27 cellular contexts compared by ENCODE assay signal in the genomic region with DNA sequence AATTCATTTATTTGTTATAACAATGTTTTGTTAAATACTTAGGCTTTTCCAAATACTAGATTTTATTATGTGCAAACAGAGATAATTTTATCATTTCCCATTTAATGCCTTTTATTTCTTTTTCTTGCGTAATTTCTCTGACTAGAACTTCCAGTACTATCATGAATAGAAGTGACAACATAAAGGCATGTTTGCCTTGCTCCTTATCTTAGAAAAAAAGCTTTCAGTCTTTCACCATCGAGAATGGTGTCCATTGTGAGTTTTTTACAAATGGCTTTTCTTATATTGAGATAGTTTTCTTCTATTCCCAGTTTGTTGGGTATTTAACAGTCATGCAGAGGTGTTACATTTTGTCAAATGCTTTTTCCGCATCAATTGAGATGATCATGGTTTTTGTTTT.
"Had no signal": no experiment of that assay in that cellular context is flagged by ENCODE, and none has a peak within 500 bp of the region (broad histone marks: within the 10 kb centered on the region; RNA-seq: fewer than 3 reads in every experiment).

No MANE protein-coding gene starts in this region.

- DNase-seq: heart left ventricle; hypothalamus; immature natural killer cell; islet precursor cell; left ventricle myocardium superior; lower lobe of right lung; mammary epithelial cell; mesenchymal stem cell; naive thymus-derived CD8-positive, alpha-beta T cell; nucleus accumbens; psoas muscle; stimulated activated CD4-positive, alpha-beta T cell treated with anti-CD3 and anti-CD28 coated beads, Interleukin-12 subunit alpha, Interleukin-12 subunit beta, amount 100 ng/mL, for 4 hours; stimulated activated CD4-positive, alpha-beta T cell treated with anti-CD3 and anti-CD28 coated beads, Interleukin-15, amount 100 ng/mL, for 24 hours; stimulated activated CD4-positive, alpha-beta T cell treated with anti-CD3 and anti-CD28 coated beads, Interleukin-2, amount 100 ng/mL, for 24 hours; stimulated activated CD4-positive, alpha-beta T cell treated with anti-CD3 and anti-CD28 coated beads, Interleukin-4, amount 100 ng/mL, for 1 hour; stimulated activated naive B cell treated with anti-CD40 and anti-IgM and Interleukin-4, amounts not matched to agents 10 μg/mL and 1 μg/mL and 100 μg/mL, for 72 hours; stimulated activated naive CD8-positive, alpha-beta T cell treated with anti-CD3 and anti-CD28 coated beads, Interleukin-15, Interleukin-2, amounts not matched to agents 100 U/mL and 50 U/mL, for 24 hours; tibial artery; trophoblast cell; upper lobe of right lung had no signal

- H3K27me3 ChIP-seq: heart left ventricle, suprapubic skin, tibial artery, upper lobe of right lung had no signal

- H3K4me1 Mint-ChIP-seq: immature natural killer cell; naive thymus-derived CD8-positive, alpha-beta T cell; nephron; neural crest cell; stimulated activated naive B cell treated with anti-CD40 and anti-IgM and Interleukin-4, amounts not matched to agents 10 μg/mL and 1 μg/mL and 100 μg/mL, for 72 hours had no signal

- H3K4me1 ChIP-seq: heart left ventricle, lower lobe of right lung, parathyroid adenoma, psoas muscle, suprapubic skin, tibial artery, upper lobe of right lung had no signal

- H3K36me3 ChIP-seq: heart left ventricle, lower lobe of right lung, suprapubic skin, thoracic aorta, tibial artery, upper lobe of right lung had no signal

- H3K9me3 ChIP-seq: lower lobe of right lung, psoas muscle, thoracic aorta, tibial artery, upper lobe of right lung had no signal

- H3K4me3 Mint-ChIP-seq: immature natural killer cell; naive thymus-derived CD8-positive, alpha-beta T cell; nephron; neural crest cell; stimulated activated naive B cell treated with anti-CD40 and anti-IgM and Interleukin-4, amounts not matched to agents 10 μg/mL and 1 μg/mL and 100 μg/mL, for 72 hours had no signal

- ATAC-seq: heart left ventricle; left ventricle myocardium superior; lower lobe of right lung; naive thymus-derived CD8-positive, alpha-beta T cell; psoas muscle; sciatic nerve; stimulated activated naive B cell treated with anti-CD40 and anti-IgM and Interleukin-4, amounts not matched to agents 10 μg/mL and 1 μg/mL and 100 μg/mL, for 72 hours; stimulated activated naive CD8-positive, alpha-beta T cell treated with anti-CD3 and anti-CD28 coated beads, Interleukin-15, Interleukin-2, amounts not matched to agents 100 U/mL and 50 U/mL, for 24 hours; upper lobe of right lung had no signal

- H3K27me3 Mint-ChIP-seq: naive thymus-derived CD8-positive, alpha-beta T cell; stimulated activated naive B cell treated with anti-CD40 and anti-IgM and Interleukin-4, amounts not matched to agents 10 μg/mL and 1 μg/mL and 100 μg/mL, for 72 hours had no signal

- H3K27ac Mint-ChIP-seq: immature natural killer cell; naive thymus-derived CD8-positive, alpha-beta T cell; nephron; stimulated activated naive B cell treated with anti-CD40 and anti-IgM and Interleukin-4, amounts not matched to agents 10 μg/mL and 1 μg/mL and 100 μg/mL, for 72 hours had no signal

- H3K4me3 ChIP-seq: heart left ventricle, lower lobe of right lung, psoas muscle, skin epidermis, suprapubic skin, thoracic aorta, tibial artery, upper lobe of right lung had no signal

- H3K9me3 Mint-ChIP-seq: nephron had no signal

- H3K27ac ChIP-seq: heart left ventricle, lower lobe of right lung, parathyroid adenoma, psoas muscle, skin epidermis, suprapubic skin, thoracic aorta, tibial artery, upper lobe of right lung had no signal
